Comparison of ENCODE assay signal across 34 cellular contexts in the genomic region with DNA sequence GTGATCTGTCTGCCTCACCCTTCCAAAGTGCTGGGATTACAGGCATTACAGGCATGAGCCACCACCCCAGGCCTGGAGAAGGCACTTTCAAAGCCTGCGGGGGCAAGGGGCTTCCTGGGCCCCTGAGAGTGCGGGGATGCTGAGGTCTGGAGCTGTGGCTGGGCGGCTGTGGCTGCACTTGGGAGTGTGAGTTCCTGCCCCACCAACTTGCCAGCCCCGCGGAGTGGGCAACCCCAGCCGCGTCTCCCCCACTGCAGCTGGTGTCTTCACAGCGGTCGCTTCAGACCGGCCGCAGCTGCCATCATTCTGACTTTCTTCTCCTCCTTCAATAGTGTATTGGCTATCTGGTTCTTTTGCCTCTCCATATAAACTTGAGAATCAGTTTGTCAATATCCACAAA.
"Had no signal": no experiment of that assay in that cellular context is flagged by ENCODE, and none has a peak within 500 bp of the region (broad histone marks: within the 10 kb centered on the region; RNA-seq: fewer than 3 reads in every experiment).

No MANE protein-coding gene starts in this region.

- H3K4me3 ChIP-seq: MG63 had no signal

- H3K4me2 ChIP-seq: KMS-11 had no signal

- H3K9ac ChIP-seq: KMS-11 had no signal

- H3K27ac ChIP-seq: KMS-11 had no signal

- DNase-seq: Karpas-422, Kasumi-1, MG63, MM.1S, MV-4-11, NCI-H1048, NCI-H1092, NCI-H1092 treated with DMSO at 0.1 percent for 48 hours, NCI-H1105, NCI-H1105 treated with DMSO at 0.1 percent for 48 hours, NCI-H1417, NCI-H1417 treated with DMSO at 0.1 percent for 48 hours, NCI-H1436, NCI-H1436 treated with DMSO at 0.1 percent for 48 hours, NCI-H146, NCI-H1694, NCI-H1694 treated with DMSO at 0.1 percent for 48 hours, NCI-H187, NCI-H187 treated with DMSO at 0.1 percent for 48 hours, NCI-H1930, NCI-H2029, NCI-H2029 treated with DMSO at 0.1 percent for 48 hours, NCI-H2081, NCI-H2081 treated with DMSO at 0.1 percent for 48 hours, NCI-H2107, NCI-H2171, NCI-H2171 treated with DMSO at 0.1 percent for 48 hours, NCI-H2227 treated with DMSO at 0.1 percent for 48 hours, NCI-H226, NCI-H345, NCI-H446, NCI-H446 treated with DMSO at 0.1 percent for 48 hours, NCI-H510A had no signal

- H3K36me3 ChIP-seq: MG63 had no signal
